In the genomic region with DNA sequence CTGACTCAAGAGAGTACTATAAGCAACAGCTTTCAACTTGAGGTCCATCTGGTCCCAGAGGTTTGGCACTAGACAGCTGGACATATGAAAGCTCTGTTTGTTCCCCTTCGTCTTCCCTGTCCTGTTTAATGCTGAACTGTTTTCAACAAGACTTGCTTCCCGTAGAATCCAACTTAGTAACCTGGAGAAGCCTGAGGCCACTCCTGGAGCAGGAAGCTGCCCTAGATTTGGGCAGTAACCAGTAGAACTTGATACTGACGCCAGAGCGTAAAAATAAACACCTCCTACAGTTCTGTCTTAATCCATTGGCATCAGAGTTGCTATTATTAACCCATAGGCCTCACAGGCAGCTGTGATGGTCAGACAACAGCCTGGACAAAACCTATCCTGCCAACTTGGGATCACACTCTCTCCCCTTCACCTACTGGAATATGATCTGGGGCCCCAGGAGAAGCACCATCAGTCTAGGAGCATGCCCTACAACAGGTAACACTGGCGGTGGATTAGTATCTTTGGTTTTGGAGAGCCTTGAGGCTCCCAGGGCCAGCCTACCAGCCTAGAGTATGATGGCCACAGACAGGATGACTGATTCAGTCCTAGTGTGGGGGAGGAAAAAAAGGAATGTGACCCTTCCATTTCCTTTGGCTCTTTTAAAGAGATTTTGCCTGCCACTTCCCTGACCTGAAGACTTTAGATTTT, we compare ENCODE assay signal across 7 cellular contexts. TPM values are rescaled to one million over a fixed set of nuclear protein-coding genes. Genes with fewer than 3 reads are reported as not detected.
DNase-seq lines count a peak whose midpoint lies in the region; ATAC-seq and FAIRE-seq lines count a peak whose summit lies in the region.

No MANE protein-coding gene starts in this region.

- peaks cover 23% of the 10 kb centered on the region for H3K4me1 ChIP-seq in mucosa of stomach (ENCODE audit: control insufficient read depth, insufficient read depth, low read length)

- no peak for FAIRE-seq in urothelium cell line (lab: Jason Lieb, UNC)

- no peaks in the 10 kb centered on the region for H3K36me3 ChIP-seq in mucosa of stomach (ENCODE audit: control insufficient read depth, insufficient read depth, low read length)

- ATAC-seq in esophagus mucosa (peak; percentile 78), GM18873 (IDR thresholded peaks at IDR 0.05; ENCODE audit: low FRiP score, unreplicated experiment) (no peak)

- no peaks in the 10 kb centered on the region for H3K9me3 ChIP-seq in mucosa of stomach (ENCODE audit: control insufficient read depth, low read length)

- H3K4me3 ChIP-seq in mucosa of stomach (ENCODE audit: low read length), result no peak overlapping the region

- H3K9ac ChIP-seq in mucosa of stomach (ENCODE audit: low read length), result peak overlapping the region; percentile 7

- no peaks in the 10 kb centered on the region for H3K27me3 ChIP-seq in mucosa of stomach (ENCODE audit: control insufficient read depth, insufficient read depth, low read length)

- peak; percentile 68 for DNase-seq in RPMI7951 (ENCODE audit: low read depth)
- peak; percentile 43 for DNase-seq in urothelium cell line (ENCODE audit: low spot score)
- DNase-seq in NCI-H1092 treated with DMSO at 0.1 percent for 48 hours (lab: John Stamatoyannopoulos, UW), result no peak
- no peak for DNase-seq in activated gamma-delta T cell treated with Interleukin-2 at 50 U/mL for 16 hours

RNA-seq across cellular contexts. Expression of gene RUSC2, which starts 29.2 kb away (rescaled TPM):
- total RNA-seq in RPMI7951 (2014; rRNA removed; shearing (Covaris generic)), result 6.4 and 7.6 TPM in 2 replicates
- total RNA-seq in esophagus mucosa, result 4.7 TPM

Comparison
In these comparisons a context has a peak if more than half of its experiments do, and no peak if none do; other contexts are left out.
1. DNase-seq: peak in RPMI7951 (single experiment) and urothelium cell line (single experiment); none in NCI-H1092 treated with DMSO at 0.1 percent for 48 hours (single experiment) and activated gamma-delta T cell treated with Interleukin-2 at 50 U/mL for 16 hours (single experiment).